Comparison of ENCODE assay signal across 16 cellular contexts in genomic region chr10:27628631-27629030, GRCh38.
A peak's percentile ranks its signal among the peaks of the same experiment; 100 is the strongest.
DNase-seq lines count a peak whose midpoint lies in the region; ATAC-seq, FAIRE-seq and TF ChIP-seq lines count a peak whose summit lies in the region.
"Had no signal": no experiment of that assay in that cellular context is flagged by ENCODE, and none has a peak within 500 bp of the region (broad histone marks: within the 10 kb centered on the region; RNA-seq: fewer than 3 reads in every experiment).

No MANE protein-coding gene starts in this region.

- FAIRE-seq in endometrium (lab: Jason Lieb, UNC) = peak; percentile 93
- FAIRE-seq: GM12892, GM19239 had no signal

- TF ChIP-seq CTCF in fibroblast of villous mesenchyme (IDR thresholded peaks at IDR 0.05; ENCODE audit: insufficient read depth, low read depth, low read length) = no peak

- no peak overlapping the region for H3K4me3 ChIP-seq in fibroblast of villous mesenchyme (ENCODE audit: low read depth, low read length)

- DNase-seq in AG08395 (ENCODE audit: low spot score) (peak; percentile 18), GM04503 (ENCODE audit: low read depth) (peak; percentile 35), fibroblast of villous mesenchyme (ENCODE audit: low read depth) (peak; percentile 36)
- DNase-seq in activated naive CD4-positive, alpha-beta T cell (lab: John Stamatoyannopoulos, UW) = no peak
- DNase-seq: C1 segment of cervical spinal cord; Calu3; CD4-positive, alpha-beta T cell; DMS 273 treated with DMSO at 0.1 percent for 48 hours; H7; IMR-90; KBM-7 had no signal

- ATAC-seq in GM18907 (IDR thresholded peaks at IDR 0.05; ENCODE audit: unreplicated experiment) = no peak
- ATAC-seq in GM21526 (IDR thresholded peaks at IDR 0.05; ENCODE audit: low FRiP score, unreplicated experiment) = no peak

Comparison
In these comparisons a context has a peak if more than half of its experiments do, and no peak if none do; other contexts are left out.
1. DNase-seq: peak in AG08395 (single experiment), GM04503 (single experiment) and fibroblast of villous mesenchyme (single experiment); none in activated naive CD4-positive, alpha-beta T cell (0 of 4).